8 cellular contexts compared by ENCODE assay signal in genomic region chr22:35648066-35649025, GRCh38. TPM values are rescaled to one million over a fixed set of nuclear protein-coding genes. Genes with fewer than 3 reads are reported as not detected.
DNase-seq lines count a peak whose midpoint lies in the region; ATAC-seq and TF ChIP-seq lines count a peak whose summit lies in the region.

Gene APOL6 (plus strand): TSS chr22:35648446. CDS start chr22:35656426, 7,980 bp downstream.

- peak within 1 kb of the TSS; percentile 99 for H3K4me3 Mint-ChIP-seq in activated CD4-positive, alpha-beta T cell treated with anti-CD3 and anti-CD28 coated beads, Interleukin-2, amount 10 ng/mL, durations not matched to agents 7 days and 5 days
- H3K4me3 Mint-ChIP-seq in memory B cell: peak within 1 kb of the TSS; percentile 100

- POLR2A ChIA-PET in BJ (lab: Charles Lee): interaction anchor here (1.1 kb wide), 1 partner anchor 18 kb away, joined by 3 read pairs; no protein-coding TSS in a partner anchor
- POLR2A ChIA-PET in activated CD4-positive, alpha-beta T cell treated with anti-CD3 and anti-CD28 coated beads, Interleukin-2, amount 10 ng/mL, durations not matched to agents 7 days and 5 days (lab: Charles Lee): interaction anchor here (0.6 to 1.0 kb wide), 5 partner anchors 15 to 379 kb away, joined by 3 to 11 read pairs (median 3); no protein-coding TSS in a partner anchor

- H3K9me3 Mint-ChIP-seq in activated CD4-positive, alpha-beta T cell treated with anti-CD3 and anti-CD28 coated beads, Interleukin-2, amount 10 ng/mL, durations not matched to agents 7 days and 5 days: peaks cover 6% of the 10 kb centered on the region
- no peaks in the 10 kb centered on the region for H3K9me3 Mint-ChIP-seq in memory B cell

- peaks cover 43% of the 10 kb centered on the region for H3K36me3 Mint-ChIP-seq in activated CD4-positive, alpha-beta T cell treated with anti-CD3 and anti-CD28 coated beads, Interleukin-2, amount 10 ng/mL, durations not matched to agents 7 days and 5 days (ENCODE audit: low read depth)
- H3K36me3 Mint-ChIP-seq in memory B cell: peaks cover 3% of the 10 kb centered on the region

- peak within 1 kb of the TSS; percentile 100 for H3K27ac Mint-ChIP-seq in activated CD4-positive, alpha-beta T cell treated with anti-CD3 and anti-CD28 coated beads, Interleukin-2, amount 10 ng/mL, durations not matched to agents 7 days and 5 days
- peak within 1 kb of the TSS; percentile 98 for H3K27ac Mint-ChIP-seq in memory B cell

- CTCF ChIA-PET in BJ (lab: Yijun Ruan, JAX): interaction anchor here (0.8 to 1.3 kb wide), 4 partner anchors 21 to 262 kb away, joined by 3 to 5 read pairs (median 3); no protein-coding TSS in a partner anchor
- CTCF ChIA-PET in activated CD4-positive, alpha-beta T cell treated with anti-CD3 and anti-CD28 coated beads, Interleukin-2, amount 10 ng/mL, durations not matched to agents 7 days and 5 days (lab: Charles Lee): interaction anchor here (0.9 to 1.9 kb wide), 6 partner anchors 9 to 35 kb away, joined by 3 to 8 read pairs (median 4); no protein-coding TSS in a partner anchor

- TF ChIP-seq CTCF in BJ (IDR thresholded peaks at IDR 0.05; ENCODE audit: insufficient read depth, low read depth, low read length): no peak

- ATAC-seq in GM19397 (IDR thresholded peaks at IDR 0.05; ENCODE audit: unreplicated experiment) (peak; percentile 48), memory B cell (ENCODE audit: low read depth) (peak; percentile 73), HG03439 (IDR thresholded peaks at IDR 0.05; ENCODE audit: unreplicated experiment) (no peak)

- no peak for DNase-seq in BJ (ENCODE audit: low read depth)
- DNase-seq in NCI-H2029 treated with DMSO at 0.1 percent for 48 hours (lab: John Stamatoyannopoulos, UW): peak; percentile 77
- peak; percentile 84 for DNase-seq in activated CD4-positive, alpha-beta T cell treated with anti-CD3 and anti-CD28 coated beads, Interleukin-2, amount 10 ng/mL, durations not matched to agents 7 days and 5 days
- peak; percentile 63 to 71 for DNase-seq in dermis microvascular lymphatic vessel endothelial cell (ENCODE audit: low read depth in 2 of 2)
- DNase-seq in memory B cell (ENCODE audit: low spot score in 2 of 2): peak in 1 of 2 donors; percentile 40
- peak; percentile 74 for DNase-seq in stimulated activated CD8-positive, alpha-beta memory T cell treated with anti-CD3 and anti-CD28 coated beads, Interleukin-4, amount 100 ng/mL, for 48 hours

- H3K36me3 ChIP-seq in BJ (ENCODE audit: control insufficient read depth, insufficient read depth, low read length): no peaks in the 10 kb centered on the region

- H3K4me1 Mint-ChIP-seq in activated CD4-positive, alpha-beta T cell treated with anti-CD3 and anti-CD28 coated beads, Interleukin-2, amount 10 ng/mL, durations not matched to agents 7 days and 5 days: peaks cover 38% of the 10 kb centered on the region
- H3K4me1 Mint-ChIP-seq in memory B cell: peaks cover 27% of the 10 kb centered on the region

- no peaks in the 10 kb centered on the region for H3K27me3 ChIP-seq in BJ (ENCODE audit: control insufficient read depth, insufficient read depth, low read length)

- peak within 1 kb of the TSS; percentile 58 for H3K4me3 ChIP-seq in BJ (ENCODE audit: low read depth, low read length)

- no peaks in the 10 kb centered on the region for H3K27me3 Mint-ChIP-seq in activated CD4-positive, alpha-beta T cell treated with anti-CD3 and anti-CD28 coated beads, Interleukin-2, amount 10 ng/mL, durations not matched to agents 7 days and 5 days
- no peaks in the 10 kb centered on the region for H3K27me3 Mint-ChIP-seq in memory B cell

RNA-seq across cellular contexts. Expression of gene APOL6, which starts in this region (rescaled TPM):
- 9.5 and 14.2 TPM in 2 replicates for polyA plus RNA-seq in BJ (2011; rRNA removed)
- polyA minus RNA-seq in BJ (2011; rRNA and poly(A)+ RNA removed): 17.3 and 18.5 TPM in 2 replicates
- total RNA-seq in activated CD4-positive, alpha-beta T cell treated with anti-CD3 and anti-CD28 coated beads, Interleukin-2, amount 10 ng/mL, durations not matched to agents 7 days and 5 days: 10 to 100 TPM; 83.6 to 91.5 TPM
- 8.7 and 10.6 TPM in 2 replicates for total RNA-seq in dermis microvascular lymphatic vessel endothelial cell
